In the genomic region with DNA sequence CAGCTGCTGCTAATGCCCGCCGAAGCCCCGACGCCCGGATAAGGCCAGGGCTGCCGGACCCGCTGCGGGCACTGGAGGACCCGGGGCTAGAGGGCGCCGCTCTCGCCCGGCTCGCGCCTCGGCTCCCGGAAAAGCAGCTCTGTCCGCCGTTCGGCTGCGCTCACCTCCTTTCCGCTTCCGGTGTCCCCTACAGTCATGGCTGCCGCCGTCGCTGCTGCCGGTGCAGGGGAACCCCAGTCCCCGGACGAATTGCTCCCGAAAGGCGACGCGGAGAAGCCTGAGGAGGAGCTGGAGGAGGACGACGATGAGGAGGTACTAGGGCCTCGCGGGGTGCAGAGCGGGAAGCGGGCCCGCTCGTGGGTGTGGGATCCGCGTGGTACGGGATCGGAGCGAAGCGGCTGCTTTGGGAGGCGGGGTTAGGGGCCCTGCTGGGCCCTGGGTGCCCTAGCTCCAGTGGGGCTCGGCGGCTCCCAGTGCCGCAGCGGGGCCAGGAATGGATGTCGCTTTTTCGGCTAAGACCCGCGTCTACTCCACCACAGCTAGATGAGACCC, we compare ENCODE assay signal across 1 cellular context.
TF ChIP-seq lines count a peak whose summit lies in the region.

Gene TOMM22 (plus strand): TSS at position 174 of the 552 bp plus-strand sequence. CDS start 22 bp downstream, at position 196.

TF ChIP-seq in HepG2, 621 proteins besides CTCF, POLR2A, EP300 and RAD21 (continued from another document and continues in another):
- TF ChIP-seq ZNF407 (CRISPR knock-in tag; IDR thresholded peaks at IDR 0.05; ENCODE audit: not compliant biosample characterization) (peak; percentile 94), ZSCAN31 (CRISPR knock-in tag; IDR thresholded peaks at IDR 0.05; ENCODE audit: low read depth) (peak; percentile 97), ZNF256 (CRISPR knock-in tag; conservative IDR thresholded peaks at IDR 0.05) (no peak; the same call in 1 of the 2 replicates), U2AF2 (IDR thresholded peaks at IDR 0.05; ENCODE audit: low read depth, low read length) (no peak), TFDP1 (CRISPR knock-in tag; IDR thresholded peaks at IDR 0.05; ENCODE audit: borderline replicate concordance) (peak; percentile 50; the same call in 1 of the 2 replicates), SALL1 (CRISPR knock-in tag; IDR thresholded peaks at IDR 0.05) (peak; percentile 78), TFAP4 (IDR thresholded peaks at IDR 0.05; ENCODE audit: borderline replicate concordance, low read depth) (peak; percentile 42; the same call in 1 of the 2 replicates), ZFY (CRISPR knock-in tag; IDR thresholded peaks at IDR 0.05) (peak; percentile 93), DR1 (CRISPR knock-in tag; IDR thresholded peaks at IDR 0.05) (peak; percentile 81), FOXJ3 (CRISPR knock-in tag; IDR thresholded peaks at IDR 0.05; ENCODE audit: borderline replicate concordance) (peak; percentile 63), ZNF12 (CRISPR knock-in tag; IDR thresholded peaks at IDR 0.05) (0 out of 2 replicates have a peak, but pooled peaks have one; percentile 50), ZFP1 (CRISPR knock-in tag; IDR thresholded peaks at IDR 0.05) (peak; percentile 76; the same call in 1 of the 2 replicates), TEAD3 (CRISPR knock-in tag; optimal IDR thresholded peaks at IDR 0.05; ENCODE audit: borderline replicate concordance) (peak; percentile 83), HNF1A (IDR thresholded peaks at IDR 0.05; ENCODE audit: low read depth) (no peak), HNF1A (CRISPR knock-in tag; IDR thresholded peaks at IDR 0.05; ENCODE audit: borderline replicate concordance) (peak; percentile 78), DZIP1 (CRISPR knock-in tag; IDR thresholded peaks at IDR 0.05) (0 out of 2 replicates have a peak, but pooled peaks have one; percentile 49)
- TF ChIP-seq, protein P1, sequence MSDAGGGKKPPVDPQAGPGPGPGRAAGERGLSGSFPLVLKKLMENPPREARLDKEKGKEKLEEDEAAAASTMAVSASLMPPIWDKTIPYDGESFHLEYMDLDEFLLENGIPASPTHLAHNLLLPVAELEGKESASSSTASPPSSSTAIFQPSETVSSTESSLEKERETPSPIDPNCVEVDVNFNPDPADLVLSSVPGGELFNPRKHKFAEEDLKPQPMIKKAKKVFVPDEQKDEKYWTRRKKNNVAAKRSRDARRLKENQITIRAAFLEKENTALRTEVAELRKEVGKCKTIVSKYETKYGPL (CRISPR knock-in tag; IDR thresholded peaks at IDR 0.05): no peak
- TF ChIP-seq, protein P2, sequence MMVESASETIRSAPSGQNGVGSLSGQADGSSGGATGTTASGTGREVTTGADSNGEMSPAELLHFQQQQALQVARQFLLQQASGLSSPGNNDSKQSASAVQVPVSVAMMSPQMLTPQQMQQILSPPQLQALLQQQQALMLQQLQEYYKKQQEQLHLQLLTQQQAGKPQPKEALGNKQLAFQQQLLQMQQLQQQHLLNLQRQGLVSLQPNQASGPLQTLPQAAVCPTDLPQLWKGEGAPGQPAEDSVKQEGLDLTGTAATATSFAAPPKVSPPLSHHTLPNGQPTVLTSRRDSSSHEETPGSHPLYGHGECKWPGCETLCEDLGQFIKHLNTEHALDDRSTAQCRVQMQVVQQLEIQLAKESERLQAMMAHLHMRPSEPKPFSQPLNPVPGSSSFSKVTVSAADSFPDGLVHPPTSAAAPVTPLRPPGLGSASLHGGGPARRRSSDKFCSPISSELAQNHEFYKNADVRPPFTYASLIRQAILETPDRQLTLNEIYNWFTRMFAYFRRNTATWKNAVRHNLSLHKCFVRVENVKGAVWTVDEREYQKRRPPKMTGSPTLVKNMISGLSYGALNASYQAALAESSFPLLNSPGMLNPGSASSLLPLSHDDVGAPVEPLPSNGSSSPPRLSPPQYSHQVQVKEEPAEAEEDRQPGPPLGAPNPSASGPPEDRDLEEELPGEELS (CRISPR knock-in tag; IDR thresholded peaks at IDR 0.05): 0 out of 2 replicates have a peak, but pooled peaks have one; percentile 56
- TF ChIP-seq, protein P3, sequence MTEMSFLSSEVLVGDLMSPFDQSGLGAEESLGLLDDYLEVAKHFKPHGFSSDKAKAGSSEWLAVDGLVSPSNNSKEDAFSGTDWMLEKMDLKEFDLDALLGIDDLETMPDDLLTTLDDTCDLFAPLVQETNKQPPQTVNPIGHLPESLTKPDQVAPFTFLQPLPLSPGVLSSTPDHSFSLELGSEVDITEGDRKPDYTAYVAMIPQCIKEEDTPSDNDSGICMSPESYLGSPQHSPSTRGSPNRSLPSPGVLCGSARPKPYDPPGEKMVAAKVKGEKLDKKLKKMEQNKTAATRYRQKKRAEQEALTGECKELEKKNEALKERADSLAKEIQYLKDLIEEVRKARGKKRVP (CRISPR knock-in tag; IDR thresholded peaks at IDR 0.05): no peak; a peak in 1 of 4 replicates
- TF ChIP-seq, protein P4, sequence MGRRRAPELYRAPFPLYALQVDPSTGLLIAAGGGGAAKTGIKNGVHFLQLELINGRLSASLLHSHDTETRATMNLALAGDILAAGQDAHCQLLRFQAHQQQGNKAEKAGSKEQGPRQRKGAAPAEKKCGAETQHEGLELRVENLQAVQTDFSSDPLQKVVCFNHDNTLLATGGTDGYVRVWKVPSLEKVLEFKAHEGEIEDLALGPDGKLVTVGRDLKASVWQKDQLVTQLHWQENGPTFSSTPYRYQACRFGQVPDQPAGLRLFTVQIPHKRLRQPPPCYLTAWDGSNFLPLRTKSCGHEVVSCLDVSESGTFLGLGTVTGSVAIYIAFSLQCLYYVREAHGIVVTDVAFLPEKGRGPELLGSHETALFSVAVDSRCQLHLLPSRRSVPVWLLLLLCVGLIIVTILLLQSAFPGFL (CRISPR knock-in tag; IDR thresholded peaks at IDR 0.05): no peak
